In the genomic region with DNA sequence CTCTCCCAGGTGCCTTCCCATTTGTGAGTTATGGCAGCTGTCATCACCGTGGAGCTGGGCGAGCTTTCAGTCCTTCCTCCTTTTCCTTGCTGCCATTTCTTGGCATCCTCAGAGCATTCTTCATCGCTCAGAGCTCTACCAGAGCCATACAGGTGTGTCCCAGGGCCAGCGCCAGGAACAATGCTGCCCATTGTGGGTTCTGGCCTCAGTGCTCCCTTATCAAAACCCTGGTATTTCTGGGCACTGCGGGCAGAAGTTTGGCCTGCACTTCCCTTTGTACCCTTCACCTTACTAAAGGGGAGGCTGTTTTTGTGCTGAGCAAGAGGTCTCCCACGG, we compare ENCODE assay signal across 1 cellular context.
TF ChIP-seq lines count a peak whose summit lies in the region.

No MANE protein-coding gene starts in this region.

TF ChIP-seq in H1, 55 proteins besides CTCF, POLR2A, EP300 and RAD21 (continued from another document):
- TF ChIP-seq SIRT6 (IDR thresholded peaks at IDR 0.05; ENCODE audit: low read length) = no peak
- no peak for TF ChIP-seq JUN (IDR thresholded peaks at IDR 0.05; ENCODE audit: low read depth, low read length)
- TF ChIP-seq FOSL1 (IDR thresholded peaks at IDR 0.05; ENCODE audit: insufficient read depth, low read depth, low read length) = no peak
- TF ChIP-seq CEBPB (IDR thresholded peaks at IDR 0.05; ENCODE audit: low read depth, low read length) = no peak
- TF ChIP-seq, protein P1, sequence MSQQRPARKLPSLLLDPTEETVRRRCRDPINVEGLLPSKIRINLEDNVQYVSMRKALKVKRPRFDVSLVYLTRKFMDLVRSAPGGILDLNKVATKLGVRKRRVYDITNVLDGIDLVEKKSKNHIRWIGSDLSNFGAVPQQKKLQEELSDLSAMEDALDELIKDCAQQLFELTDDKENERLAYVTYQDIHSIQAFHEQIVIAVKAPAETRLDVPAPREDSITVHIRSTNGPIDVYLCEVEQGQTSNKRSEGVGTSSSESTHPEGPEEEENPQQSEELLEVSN (IDR thresholded peaks at IDR 0.05) = no peak
- TF ChIP-seq RBBP5 (IDR thresholded peaks at IDR 0.05; ENCODE audit: borderline replicate concordance, low read depth, low read length) = no peak
- TF ChIP-seq, protein P2, sequence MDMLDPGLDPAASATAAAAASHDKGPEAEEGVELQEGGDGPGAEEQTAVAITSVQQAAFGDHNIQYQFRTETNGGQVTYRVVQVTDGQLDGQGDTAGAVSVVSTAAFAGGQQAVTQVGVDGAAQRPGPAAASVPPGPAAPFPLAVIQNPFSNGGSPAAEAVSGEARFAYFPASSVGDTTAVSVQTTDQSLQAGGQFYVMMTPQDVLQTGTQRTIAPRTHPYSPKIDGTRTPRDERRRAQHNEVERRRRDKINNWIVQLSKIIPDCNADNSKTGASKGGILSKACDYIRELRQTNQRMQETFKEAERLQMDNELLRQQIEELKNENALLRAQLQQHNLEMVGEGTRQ (IDR thresholded peaks at IDR 0.05; ENCODE audit: low read length) = no peak
- no peak for TF ChIP-seq JUND (IDR thresholded peaks at IDR 0.05; ENCODE audit: low read length)
- TF ChIP-seq RXRA (IDR thresholded peaks at IDR 0.05; ENCODE audit: insufficient read depth, low read depth, low read length) = no peak
- TF ChIP-seq SIN3A (conservative IDR thresholded peaks at IDR 0.05 in 1 of 2, IDR thresholded peaks at IDR 0.05 in 1 of 2; ENCODE audit: low read depth in 1 of 2, low read length in 2 of 2) = no peak
- no peak for TF ChIP-seq HDAC2 (IDR thresholded peaks at IDR 0.05; ENCODE audit: borderline replicate concordance in 1 of 2, low read depth in 2 of 2, low read length in 2 of 2)
- no peak for TF ChIP-seq TCF12 (IDR thresholded peaks at IDR 0.05; ENCODE audit: low read depth, low read length)
- TF ChIP-seq ASH2L (IDR thresholded peaks at IDR 0.05; ENCODE audit: low read length) = no peak
